8 cellular contexts compared by ENCODE assay signal in genomic region chr1:28258628-28259251, GRCh38. TPM values are rescaled to one million over a fixed set of nuclear protein-coding genes. Genes with fewer than 3 reads are reported as not detected.
DNase-seq lines count a peak whose midpoint lies in the region; ATAC-seq and TF ChIP-seq lines count a peak whose summit lies in the region.

No MANE protein-coding gene starts in this region.

- no peak for ATAC-seq in Right ventricle myocardium superior (ENCODE audit: poor library complexity)
- peak; percentile 31 for ATAC-seq in activated T-helper 17 cell treated with anti-CD3 and anti-CD28 coated beads, Interleukin-2, amount 50 U/mL, for 72 hours (replicated peaks)
- no peak for ATAC-seq in left lung
- ATAC-seq in HG03457 (IDR thresholded peaks at IDR 0.05; ENCODE audit: unreplicated experiment) = no peak

- H3K27me3 ChIP-seq in cardiac muscle cell (no peaks in the 10 kb centered on the region), left lung (no peaks in the 10 kb centered on the region)

- no peak for DNase-seq in cardiac muscle cell (ENCODE audit: low read depth in 1 of 2, low spot score in 1 of 2)
- no peak for DNase-seq in Right ventricle myocardium superior
- no peak for DNase-seq in left lung
- DNase-seq in type B pancreatic cell (ENCODE audit: extremely low spot score, unreplicated experiment) = no peak
- DNase-seq in DMS 273 treated with DMSO at 0.1 percent for 48 hours (lab: John Stamatoyannopoulos, UW) = no peak
- no peak for DNase-seq in kidney tubule cell (ENCODE audit: low spot score)

- H3K27ac Mint-ChIP-seq in activated T-helper 17 cell treated with anti-CD3 and anti-CD28 coated beads, Interleukin-2, amount 50 U/mL, for 72 hours = peak overlapping the region; percentile 98
- H3K27ac Mint-ChIP-seq in type B pancreatic cell = peak overlapping the region; percentile 80

- intact Hi-C loops in Right ventricle myocardium superior (cut with DNase I) (no loop called here), left lung (cut with DNase I) (no loop called here)

- H3K4me3 ChIP-seq in cardiac muscle cell (no peak overlapping the region), left lung (peak overlapping the region; percentile 10 to 98)

- H3K4me1 ChIP-seq in cardiac muscle cell (ENCODE audit: low read depth) (peaks cover 14% of the 10 kb centered on the region), left lung (peaks cover 10 to 44% of the 10 kb centered on the region in 2 donors)

- H3K4me3 Mint-ChIP-seq in activated T-helper 17 cell treated with anti-CD3 and anti-CD28 coated beads, Interleukin-2, amount 50 U/mL, for 72 hours = peak overlapping the region; percentile 72
- H3K4me3 Mint-ChIP-seq in type B pancreatic cell = peak overlapping the region; percentile 86

- TF ChIP-seq CTCF in cardiac muscle cell (IDR thresholded peaks at IDR 0.05; ENCODE audit: low read depth, low read length) (no peak), left lung (IDR thresholded peaks at IDR 0.05) (no peak), type B pancreatic cell (conservative IDR thresholded peaks at IDR 0.05) (no peak)

- no peaks in the 10 kb centered on the region for H3K9me3 Mint-ChIP-seq in activated T-helper 17 cell treated with anti-CD3 and anti-CD28 coated beads, Interleukin-2, amount 50 U/mL, for 72 hours
- no peaks in the 10 kb centered on the region for H3K9me3 Mint-ChIP-seq in type B pancreatic cell

- H3K36me3 ChIP-seq in cardiac muscle cell (no peaks in the 10 kb centered on the region), left lung (no peaks in the 10 kb centered on the region)

- H3K36me3 Mint-ChIP-seq in activated T-helper 17 cell treated with anti-CD3 and anti-CD28 coated beads, Interleukin-2, amount 50 U/mL, for 72 hours (ENCODE audit: low read depth) = peaks cover 10% of the 10 kb centered on the region
- H3K36me3 Mint-ChIP-seq in type B pancreatic cell = no peaks in the 10 kb centered on the region

- H3K27ac ChIP-seq in cardiac muscle cell (peak overlapping the region; percentile 4), left lung (peak overlapping the region in 1 of 2 donors; percentile 88)

- no peaks in the 10 kb centered on the region for H3K27me3 Mint-ChIP-seq in activated T-helper 17 cell treated with anti-CD3 and anti-CD28 coated beads, Interleukin-2, amount 50 U/mL, for 72 hours
- H3K27me3 Mint-ChIP-seq in type B pancreatic cell = no peaks in the 10 kb centered on the region

- peaks cover 29% of the 10 kb centered on the region for H3K4me1 Mint-ChIP-seq in activated T-helper 17 cell treated with anti-CD3 and anti-CD28 coated beads, Interleukin-2, amount 50 U/mL, for 72 hours
- H3K4me1 Mint-ChIP-seq in type B pancreatic cell (ENCODE audit: unreplicated experiment) = peaks cover 16% of the 10 kb centered on the region

- H3K9me3 ChIP-seq in cardiac muscle cell (ENCODE audit: low read depth) = no peaks in the 10 kb centered on the region
- no peaks in the 10 kb centered on the region for H3K9me3 ChIP-seq in left lung

RNA-seq across cellular contexts. Expression of gene SESN2, which starts 0.6 kb away (rescaled TPM):
- 22.3 and 24.6 TPM in 2 replicates for total RNA-seq in cardiac muscle cell
- polyA plus RNA-seq in cardiac muscle cell = 24.5 and 24.8 TPM in 2 replicates
- total RNA-seq in Right ventricle myocardium superior = 2.6 TPM
- 10 to 100 TPM; 11.8 to 14.6 TPM for total RNA-seq in activated T-helper 17 cell treated with anti-CD3 and anti-CD28 coated beads, Interleukin-2, amount 50 U/mL, for 72 hours
- total RNA-seq in left lung = 10 to 100 TPM; 14.6 to 17.6 TPM
- total RNA-seq in type B pancreatic cell (ENCODE audit: low replicate concordance) = 21.5 and 40.2 TPM in 2 replicates

RNA-seq across cellular contexts. Expression of gene ATP5IF1, which starts 22.8 kb away (rescaled TPM):
- 1,032 and 1,070 TPM in 2 replicates for total RNA-seq in cardiac muscle cell
- 966 and 1,056 TPM in 2 replicates for polyA plus RNA-seq in cardiac muscle cell
- total RNA-seq in Right ventricle myocardium superior = 358 TPM
- total RNA-seq in activated T-helper 17 cell treated with anti-CD3 and anti-CD28 coated beads, Interleukin-2, amount 50 U/mL, for 72 hours = 100 to 1,000 TPM; 121 to 143 TPM
- total RNA-seq in left lung = 100 to 1,000 TPM in 1 of 2 donors, 10 to 100 TPM in 1; 97.5 to 150 TPM
- total RNA-seq in type B pancreatic cell (ENCODE audit: low replicate concordance) = 143 and 144 TPM in 2 replicates

RNA-seq across cellular contexts. Expression of gene DNAJC8, which starts 25.9 kb away (rescaled TPM):
- 51.9 and 72.3 TPM in 2 replicates for total RNA-seq in cardiac muscle cell
- polyA plus RNA-seq in cardiac muscle cell = 117 and 137 TPM in 2 replicates
- 54.9 TPM for total RNA-seq in Right ventricle myocardium superior
- 100 to 1,000 TPM in 1 of 2 donors, 10 to 100 TPM in 1; 66.2 to 102 TPM for total RNA-seq in activated T-helper 17 cell treated with anti-CD3 and anti-CD28 coated beads, Interleukin-2, amount 50 U/mL, for 72 hours
- 10 to 100 TPM; 65.2 to 74.3 TPM for total RNA-seq in left lung
- total RNA-seq in type B pancreatic cell (ENCODE audit: low replicate concordance) = 60.3 and 90.2 TPM in 2 replicates
